Comparison of ENCODE assay signal across 1 cellular context in genomic region chr11:66728760-66729385, GRCh38.
A peak's percentile ranks its signal among the peaks of the same experiment; 100 is the strongest.
TF ChIP-seq lines count a peak whose summit lies in the region.

TSS of gene SPTBN2 (minus strand) at chr11:66729216. CDS start at chr11:66721240, 7,976 bp downstream.

TF ChIP-seq in K562, 482 proteins besides CTCF, POLR2A, EP300 and RAD21 (continued from another document and continues in another):
- TF ChIP-seq, protein P1, sequence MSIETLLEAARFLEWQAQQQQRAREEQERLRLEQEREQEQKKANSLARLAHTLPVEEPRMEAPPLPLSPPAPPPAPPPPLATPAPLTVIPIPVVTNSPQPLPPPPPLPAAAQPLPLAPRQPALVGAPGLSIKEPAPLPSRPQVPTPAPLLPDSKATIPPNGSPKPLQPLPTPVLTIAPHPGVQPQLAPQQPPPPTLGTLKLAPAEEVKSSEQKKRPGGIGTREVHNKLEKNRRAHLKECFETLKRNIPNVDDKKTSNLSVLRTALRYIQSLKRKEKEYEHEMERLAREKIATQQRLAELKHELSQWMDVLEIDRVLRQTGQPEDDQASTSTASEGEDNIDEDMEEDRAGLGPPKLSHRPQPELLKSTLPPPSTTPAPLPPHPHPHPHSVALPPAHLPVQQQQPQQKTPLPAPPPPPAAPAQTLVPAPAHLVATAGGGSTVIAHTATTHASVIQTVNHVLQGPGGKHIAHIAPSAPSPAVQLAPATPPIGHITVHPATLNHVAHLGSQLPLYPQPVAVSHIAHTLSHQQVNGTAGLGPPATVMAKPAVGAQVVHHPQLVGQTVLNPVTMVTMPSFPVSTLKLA (conservative IDR thresholded peaks at IDR 0.05): 0 out of 4 replicates have a peak, but pooled peaks of 1 of the 2 experiments have one; percentile 29
- TF ChIP-seq JUND (IDR thresholded peaks at IDR 0.05; ENCODE audit: borderline replicate concordance, low read depth, low read length) (0 out of 2 replicates have a peak, but pooled peaks have one; percentile 12), JUND (tag; IDR thresholded peaks at IDR 0.05; ENCODE audit: borderline replicate concordance, low read depth, low read length) (peak; percentile 13; the same call in 1 of the 3 replicates), HMBOX1 (IDR thresholded peaks at IDR 0.05) (0 out of 2 replicates have a peak, but pooled peaks have one; percentile 76), RAD51 (IDR thresholded peaks at IDR 0.05; ENCODE audit: borderline replicate concordance, low read depth) (0 out of 2 replicates have a peak, but pooled peaks have one; percentile 25), CHCHD3 (CRISPR knock-in tag; IDR thresholded peaks at IDR 0.05) (no peak), NFIC (IDR thresholded peaks at IDR 0.05) (peak; percentile 22; the same call in 1 of the 2 replicates), RFX1 (IDR thresholded peaks at IDR 0.05) (no peak), ZFX (CRISPR knock-in tag; IDR thresholded peaks at IDR 0.05) (peak; percentile 67; the same call in 1 of the 2 replicates), ARNT (IDR thresholded peaks at IDR 0.05) (0 out of 4 replicates have a peak, but pooled peaks of 1 of the 2 experiments have one; percentile 27), MIER1 (IDR thresholded peaks at IDR 0.05; ENCODE audit: low read depth) (peak; percentile 66; the same call in 1 of the 2 replicates), NR2C1 (IDR thresholded peaks at IDR 0.05) (no peak), NR2C1 (tag; IDR thresholded peaks at IDR 0.05) (no peak), ESRRA (IDR thresholded peaks at IDR 0.05; ENCODE audit: borderline replicate concordance, low read depth) (0 out of 2 replicates have a peak, but pooled peaks have one; percentile 3), TAF9B (IDR thresholded peaks at IDR 0.05; ENCODE audit: partially characterized antibody) (no peak), ZNF318 (IDR thresholded peaks at IDR 0.05; ENCODE audit: borderline replicate concordance in 1 of 2, low read depth in 1 of 2) (no peak), HDGF (IDR thresholded peaks at IDR 0.05) (0 out of 2 replicates have a peak, but pooled peaks have one; percentile 46), ZBTB11 (CRISPR knock-in tag; IDR thresholded peaks at IDR 0.05) (no peak), ASH1L (IDR thresholded peaks at IDR 0.05; ENCODE audit: borderline replicate concordance, low read depth, partially characterized antibody) (no peak), NFRKB (IDR thresholded peaks at IDR 0.05; ENCODE audit: low read depth) (0 out of 2 replicates have a peak, but pooled peaks have one; percentile 61), EP400 (IDR thresholded peaks at IDR 0.05) (peak; percentile 46), ZNF280A (IDR thresholded peaks at IDR 0.05; ENCODE audit: low read depth, partially characterized antibody) (no peak), ZNF140 (CRISPR knock-in tag; IDR thresholded peaks at IDR 0.05) (no peak), FOSL1 (tag; conservative IDR thresholded peaks at IDR 0.05) (peak; percentile 31; the same call in 1 of the 2 replicates), HDAC2 (IDR thresholded peaks at IDR 0.05) (no peak; the same call in none of the 2 replicates), NR4A1 (CRISPR knock-in tag; IDR thresholded peaks at IDR 0.05) (no peak), NR4A1 (tag; IDR thresholded peaks at IDR 0.05) (peak; percentile 41; the same call in 1 of the 2 replicates)
- TF ChIP-seq, protein P2, sequence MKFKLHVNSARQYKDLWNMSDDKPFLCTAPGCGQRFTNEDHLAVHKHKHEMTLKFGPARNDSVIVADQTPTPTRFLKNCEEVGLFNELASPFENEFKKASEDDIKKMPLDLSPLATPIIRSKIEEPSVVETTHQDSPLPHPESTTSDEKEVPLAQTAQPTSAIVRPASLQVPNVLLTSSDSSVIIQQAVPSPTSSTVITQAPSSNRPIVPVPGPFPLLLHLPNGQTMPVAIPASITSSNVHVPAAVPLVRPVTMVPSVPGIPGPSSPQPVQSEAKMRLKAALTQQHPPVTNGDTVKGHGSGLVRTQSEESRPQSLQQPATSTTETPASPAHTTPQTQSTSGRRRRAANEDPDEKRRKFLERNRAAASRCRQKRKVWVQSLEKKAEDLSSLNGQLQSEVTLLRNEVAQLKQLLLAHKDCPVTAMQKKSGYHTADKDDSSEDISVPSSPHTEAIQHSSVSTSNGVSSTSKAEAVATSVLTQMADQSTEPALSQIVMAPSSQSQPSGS (CRISPR knock-in tag; IDR thresholded peaks at IDR 0.05): no peak
- TF ChIP-seq, protein P3, sequence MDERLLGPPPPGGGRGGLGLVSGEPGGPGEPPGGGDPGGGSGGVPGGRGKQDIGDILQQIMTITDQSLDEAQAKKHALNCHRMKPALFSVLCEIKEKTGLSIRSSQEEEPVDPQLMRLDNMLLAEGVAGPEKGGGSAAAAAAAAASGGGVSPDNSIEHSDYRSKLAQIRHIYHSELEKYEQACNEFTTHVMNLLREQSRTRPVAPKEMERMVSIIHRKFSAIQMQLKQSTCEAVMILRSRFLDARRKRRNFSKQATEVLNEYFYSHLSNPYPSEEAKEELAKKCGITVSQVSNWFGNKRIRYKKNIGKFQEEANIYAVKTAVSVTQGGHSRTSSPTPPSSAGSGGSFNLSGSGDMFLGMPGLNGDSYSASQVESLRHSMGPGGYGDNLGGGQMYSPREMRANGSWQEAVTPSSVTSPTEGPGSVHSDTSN (CRISPR knock-in tag; IDR thresholded peaks at IDR 0.05; ENCODE audit: low read depth): no peak
- TF ChIP-seq, protein P3 (tag; conservative IDR thresholded peaks at IDR 0.05; ENCODE audit: low read depth): peak; percentile 64
- TF ChIP-seq, protein P4, sequence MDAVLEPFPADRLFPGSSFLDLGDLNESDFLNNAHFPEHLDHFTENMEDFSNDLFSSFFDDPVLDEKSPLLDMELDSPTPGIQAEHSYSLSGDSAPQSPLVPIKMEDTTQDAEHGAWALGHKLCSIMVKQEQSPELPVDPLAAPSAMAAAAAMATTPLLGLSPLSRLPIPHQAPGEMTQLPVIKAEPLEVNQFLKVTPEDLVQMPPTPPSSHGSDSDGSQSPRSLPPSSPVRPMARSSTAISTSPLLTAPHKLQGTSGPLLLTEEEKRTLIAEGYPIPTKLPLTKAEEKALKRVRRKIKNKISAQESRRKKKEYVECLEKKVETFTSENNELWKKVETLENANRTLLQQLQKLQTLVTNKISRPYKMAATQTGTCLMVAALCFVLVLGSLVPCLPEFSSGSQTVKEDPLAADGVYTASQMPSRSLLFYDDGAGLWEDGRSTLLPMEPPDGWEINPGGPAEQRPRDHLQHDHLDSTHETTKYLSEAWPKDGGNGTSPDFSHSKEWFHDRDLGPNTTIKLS (IDR thresholded peaks at IDR 0.05; ENCODE audit: borderline replicate concordance, low read depth): no peak
- TF ChIP-seq, protein P5, sequence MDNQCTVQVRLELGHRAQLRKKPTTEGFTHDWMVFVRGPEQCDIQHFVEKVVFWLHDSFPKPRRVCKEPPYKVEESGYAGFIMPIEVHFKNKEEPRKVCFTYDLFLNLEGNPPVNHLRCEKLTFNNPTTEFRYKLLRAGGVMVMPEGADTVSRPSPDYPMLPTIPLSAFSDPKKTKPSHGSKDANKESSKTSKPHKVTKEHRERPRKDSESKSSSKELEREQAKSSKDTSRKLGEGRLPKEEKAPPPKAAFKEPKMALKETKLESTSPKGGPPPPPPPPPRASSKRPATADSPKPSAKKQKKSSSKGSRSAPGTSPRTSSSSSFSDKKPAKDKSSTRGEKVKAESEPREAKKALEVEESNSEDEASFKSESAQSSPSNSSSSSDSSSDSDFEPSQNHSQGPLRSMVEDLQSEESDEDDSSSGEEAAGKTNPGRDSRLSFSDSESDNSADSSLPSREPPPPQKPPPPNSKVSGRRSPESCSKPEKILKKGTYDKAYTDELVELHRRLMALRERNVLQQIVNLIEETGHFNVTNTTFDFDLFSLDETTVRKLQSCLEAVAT (IDR thresholded peaks at IDR 0.05): peak in 1 of 2 experiments; percentile 69; a peak in 1 of 4 replicates
